Comparison of ENCODE assay signal across 16 cellular contexts in genomic region chr7:48173983-48174382, GRCh38. TPM values are rescaled to one million over a fixed set of nuclear protein-coding genes. Genes with fewer than 3 reads are reported as not detected.
DNase-seq lines count a peak whose midpoint lies in the region; ATAC-seq and TF ChIP-seq lines count a peak whose summit lies in the region.
"Had no signal": no experiment of that assay in that cellular context is flagged by ENCODE, and none has a peak within 500 bp of the region (broad histone marks: within the 10 kb centered on the region; RNA-seq: fewer than 3 reads in every experiment).

No MANE protein-coding gene starts in this region.

- H3K36me3 Mint-ChIP-seq in activated CD8-positive, alpha-beta T cell treated with anti-CD3 and anti-CD28 coated beads for 36 hours (ENCODE audit: low read depth): no peaks in the 10 kb centered on the region

- POLR2A ChIA-PET in activated CD8-positive, alpha-beta T cell treated with anti-CD3 and anti-CD28 coated beads for 36 hours (lab: Charles Lee): no interaction called here

- no peak overlapping the region for H3K4ac ChIP-seq in mesenchymal stem cell (ENCODE audit: low read depth in 1 of 2, low read length in 2 of 2)

- H3K79me1 ChIP-seq in mesenchymal stem cell (replicated peaks; ENCODE audit: low read length, poor library complexity, severe bottlenecking): no peaks in the 10 kb centered on the region

- no peak overlapping the region for H2AK5ac ChIP-seq in mesenchymal stem cell (ENCODE audit: low read length, severe bottlenecking)

- H3K9me3 ChIP-seq in mesenchymal stem cell (ENCODE audit: control insufficient read depth, low read length) (peaks cover 3% of the 10 kb centered on the region), upper lobe of left lung (no peaks in the 10 kb centered on the region)
- H3K9me3 ChIP-seq: gastrocnemius medialis had no signal

- H3K18ac ChIP-seq in mesenchymal stem cell (ENCODE audit: low read depth in 1 of 2, low read length in 2 of 2): no peak overlapping the region

- no peaks in the 10 kb centered on the region for H3K9me3 Mint-ChIP-seq in activated CD8-positive, alpha-beta T cell treated with anti-CD3 and anti-CD28 coated beads for 36 hours

- intact Hi-C loops in activated CD8-positive, alpha-beta T cell treated with anti-CD3 and anti-CD28 coated beads for 36 hours (cut with micrococcal nuclease): no loop called here

- no peak overlapping the region for H3K27ac Mint-ChIP-seq in activated CD8-positive, alpha-beta T cell treated with anti-CD3 and anti-CD28 coated beads for 36 hours
- H3K27ac Mint-ChIP-seq: GM23338 had no signal

- H3K4me2 ChIP-seq in mesenchymal stem cell (ENCODE audit: low read length, poor library complexity, severe bottlenecking): no peak overlapping the region
- H3K4me2 ChIP-seq: GM23338 had no signal

- H3K4me3 ChIP-seq in AG10803 (ENCODE audit: low read length) (no peak overlapping the region), mesenchymal stem cell (ENCODE audit: insufficient read depth in 1 of 2, low read depth in 1 of 2, low read length in 2 of 2) (no peak overlapping the region), upper lobe of left lung (no peak overlapping the region)
- H3K4me3 ChIP-seq: gastrocnemius medialis, GM23338 had no signal

- TF ChIP-seq POLR2A in upper lobe of left lung (IDR thresholded peaks at IDR 0.05): no peak

- peaks cover 3% of the 10 kb centered on the region for H3K27me3 Mint-ChIP-seq in activated CD8-positive, alpha-beta T cell treated with anti-CD3 and anti-CD28 coated beads for 36 hours

- H3K4me1 Mint-ChIP-seq in activated CD8-positive, alpha-beta T cell treated with anti-CD3 and anti-CD28 coated beads for 36 hours (ENCODE audit: low read depth): no peaks in the 10 kb centered on the region
- H3K4me1 Mint-ChIP-seq: neural crest cell had no signal

- H4K91ac ChIP-seq in mesenchymal stem cell (ENCODE audit: low read length): no peak overlapping the region

- TF ChIP-seq CTCF in AG10803 (conservative IDR thresholded peaks at IDR 0.05; ENCODE audit: low read length) (no peak), upper lobe of left lung (IDR thresholded peaks at IDR 0.05) (no peak)
- no peak for TF ChIP-seq CTCF in activated CD8-positive, alpha-beta T cell treated with anti-CD3 and anti-CD28 coated beads for 36 hours (IDR thresholded peaks at IDR 0.05)

- H3K27ac ChIP-seq in mesenchymal stem cell (ENCODE audit: low read length, poor library complexity, severe bottlenecking): peak overlapping the region; percentile 64
- no peak overlapping the region for H3K27ac ChIP-seq in upper lobe of left lung
- H3K27ac ChIP-seq: gastrocnemius medialis had no signal

- H3K27me3 ChIP-seq in mesenchymal stem cell (ENCODE audit: control insufficient read depth in 1 of 2, insufficient read depth in 1 of 2, low read length in 2 of 2) (no peaks in the 10 kb centered on the region), upper lobe of left lung (no peaks in the 10 kb centered on the region)
- H3K27me3 ChIP-seq: gastrocnemius medialis had no signal

- CTCF ChIA-PET in activated CD8-positive, alpha-beta T cell treated with anti-CD3 and anti-CD28 coated beads for 36 hours (lab: Charles Lee): no interaction called here

- H3K36me3 ChIP-seq in mesenchymal stem cell (ENCODE audit: control insufficient read depth in 1 of 2, insufficient read depth in 2 of 2, low read depth in 1 of 2, low read length in 2 of 2): no peaks in the 10 kb centered on the region
- no peaks in the 10 kb centered on the region for H3K36me3 ChIP-seq in upper lobe of left lung
- H3K36me3 ChIP-seq: gastrocnemius medialis had no signal

- H3K4me3 Mint-ChIP-seq in activated CD8-positive, alpha-beta T cell treated with anti-CD3 and anti-CD28 coated beads for 36 hours: no peak overlapping the region
- H3K4me3 Mint-ChIP-seq: GM23338, neural crest cell had no signal

- H3K4me1 ChIP-seq in mesenchymal stem cell (ENCODE audit: control insufficient read depth, insufficient read depth, low read depth, low read length): peaks cover 3% of the 10 kb centered on the region
- H3K4me1 ChIP-seq in upper lobe of left lung: no peaks in the 10 kb centered on the region
- H3K4me1 ChIP-seq: gastrocnemius medialis had no signal

- no peak overlapping the region for H2BK5ac ChIP-seq in mesenchymal stem cell (ENCODE audit: low read depth, low read length, poor library complexity, severe bottlenecking)

- no peak overlapping the region for H3K14ac ChIP-seq in mesenchymal stem cell (ENCODE audit: low read length in 2 of 2)

- no peak overlapping the region for H2BK15ac ChIP-seq in mesenchymal stem cell (ENCODE audit: low read depth, poor library complexity, severe bottlenecking)

- ATAC-seq in upper lobe of left lung (ENCODE audit: low FRiP score in 2 of 2) (no peak), GM19395 (IDR thresholded peaks at IDR 0.05; ENCODE audit: unreplicated experiment) (no peak)
- ATAC-seq in activated CD8-positive, alpha-beta T cell treated with anti-CD3 and anti-CD28 coated beads for 36 hours: no peak
- ATAC-seq: gastrocnemius medialis, GM23338, Right ventricle myocardium inferior had no signal

- TF ChIP-seq EP300 in upper lobe of left lung (IDR thresholded peaks at IDR 0.05): no peak

- no peak overlapping the region for H4K8ac ChIP-seq in mesenchymal stem cell (ENCODE audit: low read length)

- no peak overlapping the region for H3K23ac ChIP-seq in mesenchymal stem cell (ENCODE audit: low read length in 2 of 2)

- no peak overlapping the region for H2BK12ac ChIP-seq in mesenchymal stem cell (ENCODE audit: low read length in 2 of 2)

- H2AFZ ChIP-seq in mesenchymal stem cell (ENCODE audit: low read depth, low read length): no peak overlapping the region
- H2AFZ ChIP-seq: GM23338 had no signal

- DNase-seq in AG10803 (ENCODE audit: low read depth) (peak; percentile 30), M059J (ENCODE audit: low read depth) (peak; percentile 26), dedifferentiated amniotic fluid mesenchymal stem cell (ENCODE audit: extremely low spot score) (peak; percentile 51), mesenchymal stem cell (no peak), upper lobe of left lung (no peak), SK-N-DZ (ENCODE audit: low spot score) (no peak)
- no peak for DNase-seq in activated CD8-positive, alpha-beta T cell treated with anti-CD3 and anti-CD28 coated beads for 36 hours
- DNase-seq: amygdala, gastrocnemius medialis, Kasumi-1, NCI-H1105 treated with DMSO at 0.1 percent for 48 hours, NCI-H510A had no signal

- H3K9ac ChIP-seq in mesenchymal stem cell (ENCODE audit: low read length): no peak overlapping the region

- no peak overlapping the region for H2BK120ac ChIP-seq in mesenchymal stem cell (ENCODE audit: low read depth, low read length)

RNA-seq across cellular contexts. Expression of gene ABCA13, which starts 2.7 kb away (rescaled TPM):
- 0.07 TPM in 1 of 2 replicates, not detected in the other for total RNA-seq in M059J (2014; rRNA removed; shearing (Covaris generic))
- 0.01 TPM for polyA plus RNA-seq in mesenchymal stem cell (2013, experiment 1 of 2)
- not detected for polyA plus RNA-seq in mesenchymal stem cell (2013, experiment 2 of 2)
- 10 to 100 TPM in 3 of 6 donors, 1 to 10 TPM in 2, under 1 TPM in 1; 0.49 to 27.7 (median 7.1) TPM for total RNA-seq in upper lobe of left lung
- total RNA-seq in activated CD8-positive, alpha-beta T cell treated with anti-CD3 and anti-CD28 coated beads for 36 hours: not detected
- polyA plus RNA-seq in SK-N-DZ (2014; cell fraction: cytosol; rRNA removed): 0.05 TPM in 1 of 2 replicates, not detected in the other
- polyA plus RNA-seq in SK-N-DZ (2014; cell fraction: nucleus; rRNA removed): not detected in 2 replicates
- total RNA-seq: Right ventricle myocardium inferior had no signal
- polyA plus RNA-seq: GM23338 had no signal

Comparison
In these comparisons a context has a peak if more than half of its experiments do, and no peak if none do; other contexts are left out.
1. DNase-seq: peak in AG10803 (single experiment), M059J (single experiment) and dedifferentiated amniotic fluid mesenchymal stem cell (single experiment); none in mesenchymal stem cell (single experiment), upper lobe of left lung (0 of 2), activated CD8-positive, alpha-beta T cell treated with anti-CD3 and anti-CD28 coated beads for 36 hours (single experiment) and SK-N-DZ (single experiment).